10 cellular contexts compared by ENCODE assay signal in genomic region chr7:115145512-115145911, GRCh38.
DNase-seq lines count a peak whose midpoint lies in the region; ATAC-seq and TF ChIP-seq lines count a peak whose summit lies in the region.
"Had no signal": no experiment of that assay in that cellular context is flagged by ENCODE, and none has a peak within 500 bp of the region (broad histone marks: within the 10 kb centered on the region; RNA-seq: fewer than 3 reads in every experiment).

No MANE protein-coding gene starts in this region.

- WGBS in aorta, 2 donors: 15 to 20% methylated on average over 2 of the region's 2 CpGs

- ATAC-seq in Right ventricle myocardium superior (ENCODE audit: poor library complexity) (peak; percentile 83), HG02970 (IDR thresholded peaks at IDR 0.05; ENCODE audit: low FRiP score, unreplicated experiment) (peak; percentile 60), aorta (ENCODE audit: low FRiP score) (peak; percentile 44)

- H3K4me3 ChIP-seq in left ventricle myocardium inferior (no peak overlapping the region), cardiac fibroblast (replicated peaks in 1 of 2; ENCODE audit: low read depth in 2 of 2, low read length in 2 of 2) (no peak overlapping the region), aorta (ENCODE audit: low read length in 2 of 2) (no peak overlapping the region)
- H3K4me3 ChIP-seq: BLaER1 treated with 17β-estradiol and CSF1 and Interleukin-3, amounts not matched to agents 10 nM and 100 nM had no signal

- DNase-seq in Right ventricle myocardium superior (no peak), left ventricle myocardium inferior (no peak), cardiac fibroblast (ENCODE audit: low read depth in 2 of 2) (peak; percentile 54 to 86), aorta (no peak), NCI-H1694 treated with DMSO at 0.1 percent for 48 hours (lab: John Stamatoyannopoulos, UW) (no peak), DMS153 treated with DMSO at 0.1 percent for 48 hours (lab: John Stamatoyannopoulos, UW; ENCODE audit: unreplicated experiment) (no peak), NCI-H446 treated with DMSO at 0.1 percent for 48 hours (lab: John Stamatoyannopoulos, UW) (no peak)
- DNase-seq: NCI-H526 had no signal

- H3K27me3 ChIP-seq in left ventricle myocardium inferior (ENCODE audit: low read depth) (no peaks in the 10 kb centered on the region), aorta (ENCODE audit: control insufficient read depth in 1 of 2, insufficient read depth in 2 of 2, low read length in 1 of 2) (no peaks in the 10 kb centered on the region)
- H3K27me3 ChIP-seq: BLaER1 treated with 17β-estradiol and CSF1 and Interleukin-3, amounts not matched to agents 10 nM and 100 nM had no signal

- intact Hi-C loops in Right ventricle myocardium superior (cut with DNase I): no loop called here
- intact Hi-C loops in left ventricle myocardium inferior (cut with micrococcal nuclease): no loop called here
- intact Hi-C loops in aorta (cut with DNase I): no loop called here

- H3K9me3 ChIP-seq in left ventricle myocardium inferior (replicated peaks): no peaks in the 10 kb centered on the region
- no peaks in the 10 kb centered on the region for H3K9me3 ChIP-seq in aorta (ENCODE audit: control insufficient read depth, low read length)

- H3K27ac ChIP-seq in left ventricle myocardium inferior (replicated peaks) (no peak overlapping the region), aorta (ENCODE audit: low read depth in 1 of 2, low read length in 2 of 2) (no peak overlapping the region)

- H3K36me3 ChIP-seq in left ventricle myocardium inferior: no peaks in the 10 kb centered on the region
- H3K36me3 ChIP-seq in aorta (ENCODE audit: control insufficient read depth in 1 of 2, insufficient read depth in 2 of 2, low read length in 1 of 2): no peaks in the 10 kb centered on the region
- H3K36me3 ChIP-seq: BLaER1 treated with 17β-estradiol and CSF1 and Interleukin-3, amounts not matched to agents 10 nM and 100 nM had no signal

- no peaks in the 10 kb centered on the region for H3K4me1 ChIP-seq in left ventricle myocardium inferior
- H3K4me1 ChIP-seq in aorta (ENCODE audit: control insufficient read depth in 1 of 2, insufficient read depth in 2 of 2, low read length in 2 of 2): no peaks in the 10 kb centered on the region

- TF ChIP-seq CTCF in left ventricle myocardium inferior (IDR thresholded peaks at IDR 0.05; ENCODE audit: borderline replicate concordance) (no peak), cardiac fibroblast (IDR thresholded peaks at IDR 0.05; ENCODE audit: low read depth, low read length) (no peak)

Comparison
In these comparisons a context has a peak if more than half of its experiments do, and no peak if none do; other contexts are left out.
1. DNase-seq: peak in cardiac fibroblast (2 of 2); none in Right ventricle myocardium superior (single experiment), left ventricle myocardium inferior (single experiment), aorta (0 of 2), NCI-H1694 treated with DMSO at 0.1 percent for 48 hours (single experiment), DMS153 treated with DMSO at 0.1 percent for 48 hours (single experiment) and NCI-H446 treated with DMSO at 0.1 percent for 48 hours (single experiment).
2. Peak in every context shown above with its lines, with median percentiles within 50 percentile points of each other: ATAC-seq.